ENCODE assay signal across 13 cellular contexts in the genomic region with DNA sequence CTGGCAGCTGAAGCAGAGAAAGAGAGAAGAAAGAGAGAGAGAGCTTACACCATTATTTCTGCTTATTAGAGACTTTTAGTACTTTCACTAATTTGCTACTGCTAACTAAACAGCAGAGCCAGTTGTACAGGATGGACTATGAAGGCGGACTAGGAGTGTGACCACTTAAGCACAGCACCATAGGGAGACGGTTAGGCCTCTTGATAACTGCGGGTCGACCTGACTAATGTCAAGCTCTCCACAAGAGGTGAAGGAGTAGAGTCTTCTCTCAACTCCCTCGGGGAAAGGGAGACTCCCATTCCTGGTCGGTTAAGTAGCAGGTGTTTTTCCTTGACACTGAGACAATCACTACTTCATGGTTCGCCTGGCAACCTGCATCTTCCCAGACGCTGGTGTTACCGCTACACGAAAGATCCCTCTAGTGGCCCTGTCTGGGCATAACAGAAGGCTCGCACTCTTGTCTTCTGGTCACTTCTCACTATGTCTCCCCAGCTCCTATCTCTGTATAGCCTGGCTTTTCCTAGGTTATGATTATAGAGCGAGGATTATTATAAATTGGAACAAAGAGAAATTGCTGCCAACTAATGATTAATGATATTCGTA. TPM values are rescaled to one million over a fixed set of nuclear protein-coding genes. Genes with fewer than 3 reads are reported as not detected.
DNase-seq lines count a peak whose midpoint lies in the region; ATAC-seq and TF ChIP-seq lines count a peak whose summit lies in the region.
"Had no signal": no experiment of that assay in that cellular context is flagged by ENCODE, and none has a peak within 500 bp of the region (broad histone marks: within the 10 kb centered on the region; RNA-seq: fewer than 3 reads in every experiment).

No MANE protein-coding gene starts in this region.

- no peak overlapping the region for H2AFZ ChIP-seq in PC-3 (ENCODE audit: low read length)
- H2AFZ ChIP-seq in fibroblast of lung (ENCODE audit: low read length): no peak overlapping the region

- no peaks in the 10 kb centered on the region for H3K9me2 ChIP-seq in PC-3 (replicated peaks; ENCODE audit: low read length)

- POLR2A ChIA-PET in PC-3 (lab: Charles Lee; ENCODE audit: unreplicated experiment): no interaction called here

- H3F3A ChIP-seq in PC-3 (ENCODE audit: low read length, unreplicated experiment): no peaks in the 10 kb centered on the region

- no peaks in the 10 kb centered on the region for H3K36me3 ChIP-seq in PC-3 (ENCODE audit: low read depth, low read length)
- H3K36me3 ChIP-seq in fibroblast of lung (ENCODE audit: control insufficient read depth, insufficient read depth, low read length): no peaks in the 10 kb centered on the region
- H3K36me3 ChIP-seq: tibial artery had no signal

- H3K4me2 ChIP-seq in PC-3 (ENCODE audit: low read length) (no peak overlapping the region), fibroblast of lung (ENCODE audit: extremely low read depth, insufficient read depth, low read length) (no peak overlapping the region)

- DNase-seq in AG08395 (ENCODE audit: low spot score) (peak; percentile 11), PC-3 (peak; percentile 44), fibroblast of lung (ENCODE audit: low read depth in 2 of 2) (peak in 1 of 2 donors; percentile 2), NCI-H1048 (lab: John Stamatoyannopoulos, UW) (no peak), NCI-H2107 treated with DMSO at 0.1 percent for 48 hours (lab: John Stamatoyannopoulos, UW; ENCODE audit: unreplicated experiment) (no peak)
- DNase-seq: NCI-H2107; stimulated activated CD4-positive, alpha-beta T cell treated with anti-CD3 and anti-CD28 coated beads, Interleukin-4, amount 100 ng/mL, for 24 hours; T-helper 1 cell; tibial artery had no signal

- BruUV-seq in PC-3 (replicated peaks; lab: Mats Ljungman, UMichigan): no TSS peak

- H3K27ac ChIP-seq in PC-3 (ENCODE audit: low read length) (no peak overlapping the region), fibroblast of lung (ENCODE audit: insufficient read depth, low read length) (no peak overlapping the region)
- H3K27ac ChIP-seq: coronary artery, tibial artery had no signal

- CTCF ChIA-PET in PC-3 (lab: Charles Lee): no interaction called here

- H4K20me1 ChIP-seq in PC-3 (ENCODE audit: low read length) (no peaks in the 10 kb centered on the region), fibroblast of lung (ENCODE audit: control insufficient read depth, extremely low read depth, insufficient read depth, low read length) (no peaks in the 10 kb centered on the region)

- H3K9ac ChIP-seq in PC-3 (ENCODE audit: low read length): no peak overlapping the region
- no peak overlapping the region for H3K9ac ChIP-seq in fibroblast of lung (ENCODE audit: insufficient read depth, low read length)

- H3K27me3 ChIP-seq in PC-3 (ENCODE audit: low read length): no peaks in the 10 kb centered on the region
- no peaks in the 10 kb centered on the region for H3K27me3 ChIP-seq in fibroblast of lung (ENCODE audit: control insufficient read depth, insufficient read depth, low read length)
- H3K27me3 ChIP-seq: tibial artery had no signal

- intact Hi-C loops in PC-3 (cut with micrococcal nuclease): no loop called here

- H3K9me3 ChIP-seq in PC-3 (ENCODE audit: low read length): no peaks in the 10 kb centered on the region
- no peaks in the 10 kb centered on the region for H3K9me3 ChIP-seq in fibroblast of lung (ENCODE audit: control insufficient read depth, insufficient read depth, low read depth, low read length)
- H3K9me3 ChIP-seq: tibial artery had no signal

- H3K4me3 ChIP-seq in PC-3 (ENCODE audit: low read length) (no peak overlapping the region), fibroblast of lung (replicated peaks in 1 of 4; ENCODE audit: control extremely low read depth in 1 of 4, insufficient read depth in 1 of 4, low read depth in 3 of 4, low read length in 4 of 4) (no peak overlapping the region)
- H3K4me3 ChIP-seq: coronary artery, tibial artery had no signal

- H3K4me1 ChIP-seq in PC-3 (ENCODE audit: insufficient read depth, low read length): no peaks in the 10 kb centered on the region
- no peaks in the 10 kb centered on the region for H3K4me1 ChIP-seq in fibroblast of lung (ENCODE audit: control insufficient read depth, extremely low read depth, insufficient read depth, low read length)
- H3K4me1 ChIP-seq: tibial artery had no signal

- no peaks in the 10 kb centered on the region for H3K79me2 ChIP-seq in PC-3 (ENCODE audit: low read length)
- H3K79me2 ChIP-seq in fibroblast of lung (ENCODE audit: control insufficient read depth, insufficient read depth, low read length): no peaks in the 10 kb centered on the region

- TF ChIP-seq CTCF in GM12872 (IDR thresholded peaks at IDR 0.05; ENCODE audit: insufficient read depth, low read depth, low read length): peak; percentile 60
- TF ChIP-seq CTCF in PC-3 (conservative IDR thresholded peaks at IDR 0.05; ENCODE audit: low read depth, low read length): peak; percentile 54
- TF ChIP-seq CTCF in fibroblast of lung (conservative IDR thresholded peaks at IDR 0.05 in 1 of 2, IDR thresholded peaks at IDR 0.05 in 1 of 2; ENCODE audit: low read depth in 1 of 2, low read length in 2 of 2): peak; percentile 44 to 51

- ATAC-seq in PC-3 (no peak), GM18502 (IDR thresholded peaks at IDR 0.05; ENCODE audit: poor library complexity, unreplicated experiment) (no peak), HG03196 (IDR thresholded peaks at IDR 0.05; ENCODE audit: unreplicated experiment) (no peak)

RNA-seq across cellular contexts. Expression of a gene that starts 5.3 kb away (rescaled TPM):
- not detected in 2 replicates for total RNA-seq in PC-3 (2014; rRNA removed)
- not detected in 2 replicates for total RNA-seq in fibroblast of lung
- polyA plus RNA-seq in fibroblast of lung: 0.66 and 1.1 TPM in 2 replicates
- polyA plus RNA-seq in fibroblast of lung (2012): 0.48 and 0.63 TPM in 2 replicates
- polyA minus RNA-seq in fibroblast of lung (ENCODE audit: low replicate concordance): not detected in 2 replicates

RNA-seq across cellular contexts. Expression of a gene that starts 24.6 kb away (rescaled TPM):
- not detected in 2 replicates for total RNA-seq in PC-3 (2014; rRNA removed)
- 0.17 TPM in 1 of 2 replicates, not detected in the other for total RNA-seq in fibroblast of lung
- polyA plus RNA-seq in fibroblast of lung: 0.18 and 0.76 TPM in 2 replicates
- polyA plus RNA-seq in fibroblast of lung (2012): 0.15 and 0.61 TPM in 2 replicates
- not detected in 2 replicates for polyA minus RNA-seq in fibroblast of lung (ENCODE audit: low replicate concordance)

Comparison
In these comparisons a context has a peak if more than half of its experiments do, and no peak if none do; other contexts are left out.
1. DNase-seq: peak in AG08395 (single experiment) and PC-3 (single experiment); none in NCI-H1048 (single experiment) and NCI-H2107 treated with DMSO at 0.1 percent for 48 hours (single experiment).
2. Peak in every context shown above with its lines, with median percentiles within 50 percentile points of each other: CTCF ChIP-seq.